ENCODE assay signal across 1 cellular context in genomic region chr16:57300387-57301125, GRCh38.
TF ChIP-seq lines count a peak whose summit lies in the region.

No MANE protein-coding gene starts in this region.

TF ChIP-seq in HepG2, 621 proteins besides CTCF, POLR2A, EP300 and RAD21 (continues in another document):
- TF ChIP-seq, protein P1, sequence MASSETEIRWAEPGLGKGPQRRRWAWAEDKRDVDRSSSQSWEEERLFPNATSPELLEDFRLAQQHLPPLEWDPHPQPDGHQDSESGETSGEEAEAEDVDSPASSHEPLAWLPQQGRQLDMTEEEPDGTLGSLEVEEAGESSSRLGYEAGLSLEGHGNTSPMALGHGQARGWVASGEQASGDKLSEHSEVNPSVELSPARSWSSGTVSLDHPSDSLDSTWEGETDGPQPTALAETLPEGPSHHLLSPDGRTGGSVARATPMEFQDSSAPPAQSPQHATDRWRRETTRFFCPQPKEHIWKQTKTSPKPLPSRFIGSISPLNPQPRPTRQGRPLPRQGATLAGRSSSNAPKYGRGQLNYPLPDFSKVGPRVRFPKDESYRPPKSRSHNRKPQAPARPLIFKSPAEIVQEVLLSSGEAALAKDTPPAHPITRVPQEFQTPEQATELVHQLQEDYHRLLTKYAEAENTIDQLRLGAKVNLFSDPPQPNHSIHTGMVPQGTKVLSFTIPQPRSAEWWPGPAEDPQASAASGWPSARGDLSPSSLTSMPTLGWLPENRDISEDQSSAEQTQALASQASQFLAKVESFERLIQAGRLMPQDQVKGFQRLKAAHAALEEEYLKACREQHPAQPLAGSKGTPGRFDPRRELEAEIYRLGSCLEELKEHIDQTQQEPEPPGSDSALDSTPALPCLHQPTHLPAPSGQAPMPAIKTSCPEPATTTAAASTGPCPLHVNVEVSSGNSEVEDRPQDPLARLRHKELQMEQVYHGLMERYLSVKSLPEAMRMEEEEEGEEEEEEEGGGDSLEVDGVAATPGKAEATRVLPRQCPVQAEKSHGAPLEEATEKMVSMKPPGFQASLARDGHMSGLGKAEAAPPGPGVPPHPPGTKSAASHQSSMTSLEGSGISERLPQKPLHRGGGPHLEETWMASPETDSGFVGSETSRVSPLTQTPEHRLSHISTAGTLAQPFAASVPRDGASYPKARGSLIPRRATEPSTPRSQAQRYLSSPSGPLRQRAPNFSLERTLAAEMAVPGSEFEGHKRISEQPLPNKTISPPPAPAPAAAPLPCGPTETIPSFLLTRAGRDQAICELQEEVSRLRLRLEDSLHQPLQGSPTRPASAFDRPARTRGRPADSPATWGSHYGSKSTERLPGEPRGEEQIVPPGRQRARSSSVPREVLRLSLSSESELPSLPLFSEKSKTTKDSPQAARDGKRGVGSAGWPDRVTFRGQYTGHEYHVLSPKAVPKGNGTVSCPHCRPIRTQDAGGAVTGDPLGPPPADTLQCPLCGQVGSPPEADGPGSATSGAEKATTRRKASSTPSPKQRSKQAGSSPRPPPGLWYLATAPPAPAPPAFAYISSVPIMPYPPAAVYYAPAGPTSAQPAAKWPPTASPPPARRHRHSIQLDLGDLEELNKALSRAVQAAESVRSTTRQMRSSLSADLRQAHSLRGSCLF (CRISPR knock-in tag; IDR thresholded peaks at IDR 0.05; ENCODE audit: borderline replicate concordance) = no peak
- peak; percentile 71 for TF ChIP-seq BCL6 (CRISPR knock-in tag; IDR thresholded peaks at IDR 0.05)
- TF ChIP-seq, protein P2, sequence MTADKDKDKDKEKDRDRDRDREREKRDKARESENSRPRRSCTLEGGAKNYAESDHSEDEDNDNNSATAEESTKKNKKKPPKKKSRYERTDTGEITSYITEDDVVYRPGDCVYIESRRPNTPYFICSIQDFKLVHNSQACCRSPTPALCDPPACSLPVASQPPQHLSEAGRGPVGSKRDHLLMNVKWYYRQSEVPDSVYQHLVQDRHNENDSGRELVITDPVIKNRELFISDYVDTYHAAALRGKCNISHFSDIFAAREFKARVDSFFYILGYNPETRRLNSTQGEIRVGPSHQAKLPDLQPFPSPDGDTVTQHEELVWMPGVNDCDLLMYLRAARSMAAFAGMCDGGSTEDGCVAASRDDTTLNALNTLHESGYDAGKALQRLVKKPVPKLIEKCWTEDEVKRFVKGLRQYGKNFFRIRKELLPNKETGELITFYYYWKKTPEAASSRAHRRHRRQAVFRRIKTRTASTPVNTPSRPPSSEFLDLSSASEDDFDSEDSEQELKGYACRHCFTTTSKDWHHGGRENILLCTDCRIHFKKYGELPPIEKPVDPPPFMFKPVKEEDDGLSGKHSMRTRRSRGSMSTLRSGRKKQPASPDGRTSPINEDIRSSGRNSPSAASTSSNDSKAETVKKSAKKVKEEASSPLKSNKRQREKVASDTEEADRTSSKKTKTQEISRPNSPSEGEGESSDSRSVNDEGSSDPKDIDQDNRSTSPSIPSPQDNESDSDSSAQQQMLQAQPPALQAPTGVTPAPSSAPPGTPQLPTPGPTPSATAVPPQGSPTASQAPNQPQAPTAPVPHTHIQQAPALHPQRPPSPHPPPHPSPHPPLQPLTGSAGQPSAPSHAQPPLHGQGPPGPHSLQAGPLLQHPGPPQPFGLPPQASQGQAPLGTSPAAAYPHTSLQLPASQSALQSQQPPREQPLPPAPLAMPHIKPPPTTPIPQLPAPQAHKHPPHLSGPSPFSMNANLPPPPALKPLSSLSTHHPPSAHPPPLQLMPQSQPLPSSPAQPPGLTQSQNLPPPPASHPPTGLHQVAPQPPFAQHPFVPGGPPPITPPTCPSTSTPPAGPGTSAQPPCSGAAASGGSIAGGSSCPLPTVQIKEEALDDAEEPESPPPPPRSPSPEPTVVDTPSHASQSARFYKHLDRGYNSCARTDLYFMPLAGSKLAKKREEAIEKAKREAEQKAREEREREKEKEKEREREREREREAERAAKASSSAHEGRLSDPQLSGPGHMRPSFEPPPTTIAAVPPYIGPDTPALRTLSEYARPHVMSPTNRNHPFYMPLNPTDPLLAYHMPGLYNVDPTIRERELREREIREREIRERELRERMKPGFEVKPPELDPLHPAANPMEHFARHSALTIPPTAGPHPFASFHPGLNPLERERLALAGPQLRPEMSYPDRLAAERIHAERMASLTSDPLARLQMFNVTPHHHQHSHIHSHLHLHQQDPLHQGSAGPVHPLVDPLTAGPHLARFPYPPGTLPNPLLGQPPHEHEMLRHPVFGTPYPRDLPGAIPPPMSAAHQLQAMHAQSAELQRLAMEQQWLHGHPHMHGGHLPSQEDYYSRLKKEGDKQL (CRISPR knock-in tag; IDR thresholded peaks at IDR 0.05; ENCODE audit: low read depth) = no peak; the same call in 1 of the 2 replicates
- TF ChIP-seq ZNF674 (CRISPR knock-in tag; IDR thresholded peaks at IDR 0.05; ENCODE audit: low read depth) = peak; percentile 96; the same call in 1 of the 2 replicates
- TF ChIP-seq ZNF282 (IDR thresholded peaks at IDR 0.05; ENCODE audit: partially characterized antibody) = no peak
- TF ChIP-seq, protein P3, sequence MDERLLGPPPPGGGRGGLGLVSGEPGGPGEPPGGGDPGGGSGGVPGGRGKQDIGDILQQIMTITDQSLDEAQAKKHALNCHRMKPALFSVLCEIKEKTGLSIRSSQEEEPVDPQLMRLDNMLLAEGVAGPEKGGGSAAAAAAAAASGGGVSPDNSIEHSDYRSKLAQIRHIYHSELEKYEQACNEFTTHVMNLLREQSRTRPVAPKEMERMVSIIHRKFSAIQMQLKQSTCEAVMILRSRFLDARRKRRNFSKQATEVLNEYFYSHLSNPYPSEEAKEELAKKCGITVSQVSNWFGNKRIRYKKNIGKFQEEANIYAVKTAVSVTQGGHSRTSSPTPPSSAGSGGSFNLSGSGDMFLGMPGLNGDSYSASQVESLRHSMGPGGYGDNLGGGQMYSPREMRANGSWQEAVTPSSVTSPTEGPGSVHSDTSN (CRISPR knock-in tag; IDR thresholded peaks at IDR 0.05) = no peak
- TF ChIP-seq ZNF841 (CRISPR knock-in tag; IDR thresholded peaks at IDR 0.05; ENCODE audit: borderline replicate concordance) = no peak
- TF ChIP-seq, protein P4, sequence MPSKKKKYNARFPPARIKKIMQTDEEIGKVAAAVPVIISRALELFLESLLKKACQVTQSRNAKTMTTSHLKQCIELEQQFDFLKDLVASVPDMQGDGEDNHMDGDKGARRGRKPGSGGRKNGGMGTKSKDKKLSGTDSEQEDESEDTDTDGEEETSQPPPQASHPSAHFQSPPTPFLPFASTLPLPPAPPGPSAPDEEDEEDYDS (CRISPR knock-in tag; IDR thresholded peaks at IDR 0.05) = peak; percentile 89
- peak; percentile 88 for TF ChIP-seq ZBTB38 (CRISPR knock-in tag; IDR thresholded peaks at IDR 0.05)
- peak; percentile 78 for TF ChIP-seq SKI (IDR thresholded peaks at IDR 0.05; ENCODE audit: partially characterized antibody)
- no peak for TF ChIP-seq RARG (CRISPR knock-in tag; IDR thresholded peaks at IDR 0.05; ENCODE audit: low read depth)
- TF ChIP-seq SP4 (CRISPR knock-in tag; IDR thresholded peaks at IDR 0.05) = peak; percentile 73; the same call in 1 of the 2 replicates
- TF ChIP-seq DNMT1 (CRISPR knock-in tag; IDR thresholded peaks at IDR 0.05) = no peak
- peak; percentile 18; the same call in 1 of the 2 replicates for TF ChIP-seq ZBTB20 (CRISPR knock-in tag; IDR thresholded peaks at IDR 0.05; ENCODE audit: borderline replicate concordance, low read depth)
- no peak for TF ChIP-seq ZNF670 (CRISPR knock-in tag; IDR thresholded peaks at IDR 0.05; ENCODE audit: borderline replicate concordance)
- TF ChIP-seq IRX3 (CRISPR knock-in tag; IDR thresholded peaks at IDR 0.05; ENCODE audit: borderline replicate concordance, low read depth) = no peak; the same call in 1 of the 2 replicates
- TF ChIP-seq MAFF (IDR thresholded peaks at IDR 0.05; ENCODE audit: low read depth, low read length) = no peak; the same call in 1 of the 2 replicates
- TF ChIP-seq ZNF280B (CRISPR knock-in tag; IDR thresholded peaks at IDR 0.05; ENCODE audit: borderline replicate concordance) = peak; percentile 57; the same call in 1 of the 2 replicates
- peak; percentile 99 for TF ChIP-seq MIER3 (CRISPR knock-in tag; IDR thresholded peaks at IDR 0.05; ENCODE audit: borderline replicate concordance)
- peak; percentile 88 for TF ChIP-seq FOXC1 (CRISPR knock-in tag; IDR thresholded peaks at IDR 0.05; ENCODE audit: borderline replicate concordance)
- TF ChIP-seq ZNF350 (CRISPR knock-in tag; IDR thresholded peaks at IDR 0.05; ENCODE audit: borderline replicate concordance, low read depth) = peak; percentile 97
- TF ChIP-seq, protein P5, sequence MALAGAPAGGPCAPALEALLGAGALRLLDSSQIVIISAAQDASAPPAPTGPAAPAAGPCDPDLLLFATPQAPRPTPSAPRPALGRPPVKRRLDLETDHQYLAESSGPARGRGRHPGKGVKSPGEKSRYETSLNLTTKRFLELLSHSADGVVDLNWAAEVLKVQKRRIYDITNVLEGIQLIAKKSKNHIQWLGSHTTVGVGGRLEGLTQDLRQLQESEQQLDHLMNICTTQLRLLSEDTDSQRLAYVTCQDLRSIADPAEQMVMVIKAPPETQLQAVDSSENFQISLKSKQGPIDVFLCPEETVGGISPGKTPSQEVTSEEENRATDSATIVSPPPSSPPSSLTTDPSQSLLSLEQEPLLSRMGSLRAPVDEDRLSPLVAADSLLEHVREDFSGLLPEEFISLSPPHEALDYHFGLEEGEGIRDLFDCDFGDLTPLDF (CRISPR knock-in tag; IDR thresholded peaks at IDR 0.05) = no peak
- TF ChIP-seq HNRNPH1 (optimal IDR thresholded peaks at IDR 0.05; ENCODE audit: low read depth, low read length) = no peak
- TF ChIP-seq ZNF232 (CRISPR knock-in tag; IDR thresholded peaks at IDR 0.05; ENCODE audit: borderline replicate concordance) = peak; percentile 18; the same call in 1 of the 2 replicates
- no peak for TF ChIP-seq ZNF496 (CRISPR knock-in tag; IDR thresholded peaks at IDR 0.05; ENCODE audit: insufficient replicate concordance)
- TF ChIP-seq, protein P6, sequence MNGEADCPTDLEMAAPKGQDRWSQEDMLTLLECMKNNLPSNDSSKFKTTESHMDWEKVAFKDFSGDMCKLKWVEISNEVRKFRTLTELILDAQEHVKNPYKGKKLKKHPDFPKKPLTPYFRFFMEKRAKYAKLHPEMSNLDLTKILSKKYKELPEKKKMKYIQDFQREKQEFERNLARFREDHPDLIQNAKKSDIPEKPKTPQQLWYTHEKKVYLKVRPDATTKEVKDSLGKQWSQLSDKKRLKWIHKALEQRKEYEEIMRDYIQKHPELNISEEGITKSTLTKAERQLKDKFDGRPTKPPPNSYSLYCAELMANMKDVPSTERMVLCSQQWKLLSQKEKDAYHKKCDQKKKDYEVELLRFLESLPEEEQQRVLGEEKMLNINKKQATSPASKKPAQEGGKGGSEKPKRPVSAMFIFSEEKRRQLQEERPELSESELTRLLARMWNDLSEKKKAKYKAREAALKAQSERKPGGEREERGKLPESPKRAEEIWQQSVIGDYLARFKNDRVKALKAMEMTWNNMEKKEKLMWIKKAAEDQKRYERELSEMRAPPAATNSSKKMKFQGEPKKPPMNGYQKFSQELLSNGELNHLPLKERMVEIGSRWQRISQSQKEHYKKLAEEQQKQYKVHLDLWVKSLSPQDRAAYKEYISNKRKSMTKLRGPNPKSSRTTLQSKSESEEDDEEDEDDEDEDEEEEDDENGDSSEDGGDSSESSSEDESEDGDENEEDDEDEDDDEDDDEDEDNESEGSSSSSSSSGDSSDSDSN (CRISPR knock-in tag; IDR thresholded peaks at IDR 0.05) = peak; percentile 30
- TF ChIP-seq SMAD9 (CRISPR knock-in tag; IDR thresholded peaks at IDR 0.05) = peak; percentile 86; the same call in 1 of the 2 replicates
- no peak for TF ChIP-seq PREB (CRISPR knock-in tag; IDR thresholded peaks at IDR 0.05)
- TF ChIP-seq, protein P7, sequence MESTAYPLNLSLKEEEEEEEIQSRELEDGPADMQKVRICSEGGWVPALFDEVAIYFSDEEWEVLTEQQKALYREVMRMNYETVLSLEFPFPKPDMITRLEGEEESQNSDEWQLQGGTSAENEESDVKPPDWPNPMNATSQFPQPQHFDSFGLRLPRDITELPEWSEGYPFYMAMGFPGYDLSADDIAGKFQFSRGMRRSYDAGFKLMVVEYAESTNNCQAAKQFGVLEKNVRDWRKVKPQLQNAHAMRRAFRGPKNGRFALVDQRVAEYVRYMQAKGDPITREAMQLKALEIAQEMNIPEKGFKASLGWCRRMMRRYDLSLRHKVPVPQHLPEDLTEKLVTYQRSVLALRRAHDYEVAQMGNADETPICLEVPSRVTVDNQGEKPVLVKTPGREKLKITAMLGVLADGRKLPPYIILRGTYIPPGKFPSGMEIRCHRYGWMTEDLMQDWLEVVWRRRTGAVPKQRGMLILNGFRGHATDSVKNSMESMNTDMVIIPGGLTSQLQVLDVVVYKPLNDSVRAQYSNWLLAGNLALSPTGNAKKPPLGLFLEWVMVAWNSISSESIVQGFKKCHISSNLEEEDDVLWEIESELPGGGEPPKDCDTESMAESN (CRISPR knock-in tag; conservative IDR thresholded peaks at IDR 0.05) = no peak; the same call in 1 of the 2 replicates
- TF ChIP-seq GTF2F1 (IDR thresholded peaks at IDR 0.05; ENCODE audit: low read length) = no peak
- TF ChIP-seq ZNF431 (CRISPR knock-in tag; IDR thresholded peaks at IDR 0.05; ENCODE audit: borderline replicate concordance, low read depth) = peak; percentile 80; the same call in 1 of the 2 replicates
- TF ChIP-seq HOMEZ (CRISPR knock-in tag; IDR thresholded peaks at IDR 0.05; ENCODE audit: low read depth) = 0 out of 2 replicates have a peak, but pooled peaks have one; percentile 51
